In the genomic region with DNA sequence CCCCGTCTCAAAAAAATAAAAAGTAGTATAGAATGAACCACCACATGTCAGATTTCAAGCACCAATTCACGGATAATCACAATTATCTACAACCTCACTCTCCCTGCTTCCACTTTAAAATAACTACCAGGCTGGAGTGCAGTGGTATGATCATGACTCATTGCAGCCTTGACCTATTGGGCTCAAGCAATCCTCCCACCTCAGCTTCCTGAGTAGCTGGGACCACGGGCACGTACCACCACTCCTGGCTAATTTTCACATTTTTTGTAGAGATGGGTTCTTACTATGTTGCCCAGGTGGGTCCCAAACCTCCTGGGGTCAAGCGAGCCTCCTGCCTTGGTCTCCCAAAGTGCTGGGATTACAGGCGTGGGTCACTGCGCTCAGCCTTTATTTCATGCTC, we compare ENCODE assay signal across 15 cellular contexts. TPM values are rescaled to one million over a fixed set of nuclear protein-coding genes. Genes with fewer than 3 reads are reported as not detected.
DNase-seq lines count a peak whose midpoint lies in the region; ATAC-seq, FAIRE-seq and TF ChIP-seq lines count a peak whose summit lies in the region.
"Had no signal": no experiment of that assay in that cellular context is flagged by ENCODE, and none has a peak within 500 bp of the region (broad histone marks: within the 10 kb centered on the region; RNA-seq: fewer than 3 reads in every experiment).

No MANE protein-coding gene starts in this region.

- dilution Hi-C loops in endothelial cell of umbilical vein (cut with MboI; ENCODE audit: extremely low pct_ligation_motif_present, low sequenced_read_pairs) = no loop called here

- intact Hi-C loops in PC-9 (cut with micrococcal nuclease; ENCODE audit: unreplicated experiment) (no loop called here), endothelial cell of umbilical vein (cut with micrococcal nuclease) (no loop called here)

- peaks cover 17% of the 10 kb centered on the region for H3K4me1 ChIP-seq in PC-9 (replicated peaks; ENCODE audit: insufficient read depth)
- H3K4me1 ChIP-seq in endothelial cell of umbilical vein (ENCODE audit: control insufficient read depth, extremely low read depth, insufficient read depth, low read length) = peaks cover 48% of the 10 kb centered on the region

- CTCF ChIA-PET in PC-9 (lab: Charles Lee) = no interaction called here
- CTCF ChIA-PET in endothelial cell of umbilical vein (lab: Charles Lee) = interaction anchor here (2.0 kb wide), 1 partner anchor 325 kb away, joined by 6 read pairs; no protein-coding TSS in a partner anchor

- DNase-seq in Daoy (ENCODE audit: low read depth) = peak; percentile 65
- DNase-seq in PC-9 = no peak
- DNase-seq in endothelial cell of umbilical vein (ENCODE audit: low read depth, low spot score) = peak; percentile 50
- DNase-seq in retinal pigment epithelial cell (ENCODE audit: low read depth) = peak; percentile 59
- DNase-seq in GM19239 (ENCODE audit: insufficient read length, low spot score) = no peak
- DNase-seq in MV-4-11 (lab: John Stamatoyannopoulos, UW) = no peak
- DNase-seq in activated naive CD4-positive, alpha-beta T cell treated with anti-CD3 and anti-CD28 coated beads, Interleukin-2, amount 50 U/mL, for 16 hours = no peak
- DNase-seq: activated CD4-positive, alpha-beta memory T cell treated with anti-CD3 and anti-CD28 coated beads, Interleukin-2, amount 10 ng/mL, durations not matched to agents 7 days and 5 days; effector memory CD4-positive, alpha-beta T cell; NCI-H1930 had no signal

- H3K4me3 ChIP-seq in PC-9 = no peak overlapping the region
- H3K4me3 ChIP-seq in endothelial cell of umbilical vein (replicated peaks in 1 of 3; ENCODE audit: insufficient read depth in 1 of 3, low read depth in 1 of 3, low read length in 3 of 3) = no peak overlapping the region
- no peak overlapping the region for H3K4me3 ChIP-seq in retinal pigment epithelial cell (ENCODE audit: low read length)

- H3K9me1 ChIP-seq in endothelial cell of umbilical vein (replicated peaks; ENCODE audit: control insufficient read depth, extremely low read depth, insufficient read depth, low read length) = no peaks in the 10 kb centered on the region

- no peaks in the 10 kb centered on the region for H4K20me1 ChIP-seq in PC-9 (ENCODE audit: insufficient read depth)
- no peaks in the 10 kb centered on the region for H4K20me1 ChIP-seq in endothelial cell of umbilical vein (replicated peaks; ENCODE audit: control insufficient read depth, extremely low read depth, insufficient read depth, low read length)

- H2AFZ ChIP-seq in PC-9 (no peak overlapping the region), endothelial cell of umbilical vein (ENCODE audit: low read depth, low read length) (no peak overlapping the region)

- H3K27me3 ChIP-seq in PC-9 (ENCODE audit: insufficient read depth, low read depth) (no peaks in the 10 kb centered on the region), endothelial cell of umbilical vein (ENCODE audit: control insufficient read depth in 2 of 2, insufficient read depth in 2 of 2, low read length in 2 of 2) (no peaks in the 10 kb centered on the region)

- H3K9ac ChIP-seq in endothelial cell of umbilical vein (replicated peaks; ENCODE audit: extremely low read depth, insufficient read depth, low read length) = no peak overlapping the region

- POLR2A ChIA-PET in PC-9 (lab: Charles Lee; ENCODE audit: unreplicated experiment) = no interaction called here
- POLR2A ChIA-PET in endothelial cell of umbilical vein (lab: Charles Lee) = no interaction called here

- BruUV-seq in PC-9 (replicated peaks; lab: Mats Ljungman, UMichigan) = no TSS peak
- BruUV-seq in endothelial cell of umbilical vein (replicated peaks; lab: Mats Ljungman, UMichigan) = no TSS peak

- ATAC-seq in GM21423 (IDR thresholded peaks at IDR 0.05; ENCODE audit: unreplicated experiment) = no peak

- FAIRE-seq in endothelial cell of umbilical vein (lab: Jason Lieb, UNC) (peak; percentile 82), GM19239 (lab: Jason Lieb, UNC) (no peak)
- FAIRE-seq: HTR-8/SVneo had no signal

- H3K9me3 ChIP-seq in PC-9 (ENCODE audit: insufficient read depth, low read depth) = no peaks in the 10 kb centered on the region
- no peaks in the 10 kb centered on the region for H3K9me3 ChIP-seq in endothelial cell of umbilical vein (replicated peaks; ENCODE audit: control insufficient read depth, insufficient read depth, low read length)

- TF ChIP-seq CTCF in PC-9 (conservative IDR thresholded peaks at IDR 0.05) = no peak
- no peak for TF ChIP-seq CTCF in endothelial cell of umbilical vein (IDR thresholded peaks at IDR 0.05; ENCODE audit: extremely low read depth in 1 of 2, insufficient read depth in 1 of 2, low read depth in 1 of 2, low read length in 2 of 2)
- no peak for TF ChIP-seq CTCF in retinal pigment epithelial cell (conservative IDR thresholded peaks at IDR 0.05; ENCODE audit: low read depth, low read length)

- TF ChIP-seq POLR2A in endothelial cell of umbilical vein (IDR thresholded peaks at IDR 0.05; ENCODE audit: low read depth, low read length) = peak; percentile 15

- no peak overlapping the region for H3K4me2 ChIP-seq in PC-9
- H3K4me2 ChIP-seq in endothelial cell of umbilical vein (ENCODE audit: insufficient read depth, low read length) = peak overlapping the region; percentile 18

- H3K36me3 ChIP-seq in PC-9 (ENCODE audit: low read depth) (peaks cover 5% of the 10 kb centered on the region), endothelial cell of umbilical vein (ENCODE audit: control insufficient read depth in 2 of 2, extremely low read depth in 1 of 2, insufficient read depth in 2 of 2, low read length in 2 of 2) (peaks cover 6 to 7% of the 10 kb centered on the region in 2 experiments)

- peak overlapping the region; percentile 71; the same call in 1 of the 2 replicates for H3K27ac ChIP-seq in PC-9
- peak overlapping the region; percentile 75 for H3K27ac ChIP-seq in endothelial cell of umbilical vein (ENCODE audit: insufficient read depth, low read depth, low read length)
- H3K27ac ChIP-seq: C4-2B had no signal

- H3K79me2 ChIP-seq in PC-9 (ENCODE audit: low read depth) = no peaks in the 10 kb centered on the region; the same call in 1 of the 2 replicates
- no peaks in the 10 kb centered on the region for H3K79me2 ChIP-seq in endothelial cell of umbilical vein (ENCODE audit: control insufficient read depth, insufficient read depth, low read length)

- peaks cover 29% of the 10 kb centered on the region; the same call in 1 of the 2 replicates for H3F3A ChIP-seq in PC-9 (ENCODE audit: insufficient read depth, low read depth)

- H3K9me2 ChIP-seq in PC-9 (ENCODE audit: insufficient read depth) = no peaks in the 10 kb centered on the region

TF ChIP-seq in endothelial cell of umbilical vein, 7 proteins besides CTCF, POLR2A, EP300 and RAD21:
- peak; percentile 40 for TF ChIP-seq JUN (IDR thresholded peaks at IDR 0.05; ENCODE audit: borderline replicate concordance, insufficient read depth, insufficient read length, low read depth)
- TF ChIP-seq GATA2 (IDR thresholded peaks at IDR 0.05; ENCODE audit: insufficient read depth, insufficient read length, low read depth, low read length) = no peak
- no peak for TF ChIP-seq MYC (IDR thresholded peaks at IDR 0.05; ENCODE audit: low read depth, low read length)
- TF ChIP-seq, protein P1, sequence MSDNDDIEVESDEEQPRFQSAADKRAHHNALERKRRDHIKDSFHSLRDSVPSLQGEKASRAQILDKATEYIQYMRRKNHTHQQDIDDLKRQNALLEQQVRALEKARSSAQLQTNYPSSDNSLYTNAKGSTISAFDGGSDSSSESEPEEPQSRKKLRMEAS (IDR thresholded peaks at IDR 0.05; ENCODE audit: insufficient read depth, insufficient read length) = no peak
- peak; percentile 65 for TF ChIP-seq FOS (IDR thresholded peaks at IDR 0.05; ENCODE audit: borderline replicate concordance, insufficient read depth, low read length)
- TF ChIP-seq EZH2 (IDR thresholded peaks at IDR 0.05; ENCODE audit: borderline replicate concordance, low read depth, low read length, severe bottlenecking) = no peak
- TF ChIP-seq POLR2AphosphoS5 (IDR thresholded peaks at IDR 0.05; ENCODE audit: insufficient read depth, low read depth, low read length) = peak; percentile 38

RNA-seq across cellular contexts. Expression of a gene that starts 38.1 kb away (rescaled TPM):
- total RNA-seq in Daoy (2014; rRNA removed; shearing (Covaris generic)) = not detected in 2 replicates
- total RNA-seq in PC-9 (2021) = not detected in 2 replicates
- not detected in 2 replicates for total RNA-seq in endothelial cell of umbilical vein
- not detected in 2 replicates for polyA plus RNA-seq in endothelial cell of umbilical vein
- polyA plus RNA-seq in endothelial cell of umbilical vein (2011; cell fraction: cytosol; rRNA removed) = not detected in 2 replicates
- 0.07 and 0.11 TPM in 2 replicates for polyA plus RNA-seq in endothelial cell of umbilical vein (2011; cell fraction: nucleus; rRNA removed)
- polyA plus RNA-seq in endothelial cell of umbilical vein (2012) = 0.09 and 0.35 TPM in 2 replicates
- not detected in 2 replicates for polyA minus RNA-seq in endothelial cell of umbilical vein
- polyA minus RNA-seq in endothelial cell of umbilical vein (2011; cell fraction: cytosol; rRNA and poly(A)+ RNA removed) = not detected
- polyA minus RNA-seq in endothelial cell of umbilical vein (2011; cell fraction: nucleus; rRNA and poly(A)+ RNA removed) = not detected in 2 replicates
- total RNA-seq: activated CD4-positive, alpha-beta memory T cell treated with anti-CD3 and anti-CD28 coated beads, Interleukin-2, amount 10 ng/mL, durations not matched to agents 7 days and 5 days; mucosa of gallbladder; T-helper 2 cell treated with Interferon-gamma antibody and Interleukin-4, amounts not matched to agents 100 ng/mL and 5 ng/mL, for 36 hours had no signal

Comparison
In these comparisons a context has a peak if more than half of its experiments do, and no peak if none do; other contexts are left out.
1. DNase-seq: peak in Daoy (single experiment), endothelial cell of umbilical vein (single experiment) and retinal pigment epithelial cell (single experiment); none in PC-9 (0 of 2), GM19239 (single experiment), MV-4-11 (single experiment) and activated naive CD4-positive, alpha-beta T cell treated with anti-CD3 and anti-CD28 coated beads, Interleukin-2, amount 50 U/mL, for 16 hours (single experiment).